In genomic region chr1:227787513-227788278, GRCh38 we compare ENCODE assay signal across 9 cellular contexts. TPM values are rescaled to one million over a fixed set of nuclear protein-coding genes. Genes with fewer than 3 reads are reported as not detected.
DNase-seq lines count a peak whose midpoint lies in the region; ATAC-seq and TF ChIP-seq lines count a peak whose summit lies in the region.
"Had no signal": no experiment of that assay in that cellular context is flagged by ENCODE, and none has a peak within 500 bp of the region (broad histone marks: within the 10 kb centered on the region; RNA-seq: fewer than 3 reads in every experiment).

No MANE protein-coding gene starts in this region.

- no peaks in the 10 kb centered on the region for H3K36me3 Mint-ChIP-seq in chondrocyte (ENCODE audit: low read depth)

- H3K4me3 Mint-ChIP-seq in chondrocyte (ENCODE audit: unreplicated experiment) = peak overlapping the region; percentile 72

- no peak for TF ChIP-seq CTCF in chondrocyte (IDR thresholded peaks at IDR 0.05)

- peak; percentile 92 for ATAC-seq in HG03354 (IDR thresholded peaks at IDR 0.05; ENCODE audit: poor library complexity, severe bottlenecking, unreplicated experiment)

- H3K27me3 Mint-ChIP-seq in chondrocyte (ENCODE audit: low read depth) = no peaks in the 10 kb centered on the region

- peaks cover 20% of the 10 kb centered on the region for H3K4me1 Mint-ChIP-seq in chondrocyte (ENCODE audit: low read depth)

- peak overlapping the region; percentile 36 for H3K27ac Mint-ChIP-seq in chondrocyte (ENCODE audit: unreplicated experiment)

- peak; percentile 63 for TF ChIP-seq POLR2A in GM19099 (IDR thresholded peaks at IDR 0.05; ENCODE audit: extremely low read depth, insufficient read length, low read depth)

- peak; percentile 69 to 85 for DNase-seq in AML-193 (lab: John Stamatoyannopoulos, UW)
- peak; percentile 86 to 95 for DNase-seq in NCI-H446 (lab: John Stamatoyannopoulos, UW)
- peak; percentile 83 to 93 for DNase-seq in activated CD4-positive, alpha-beta T cell treated with anti-CD3 and anti-CD28 coated beads for 24 hours (ENCODE audit: low read depth in 2 of 2)
- DNase-seq in chondrocyte (ENCODE audit: low spot score) = no peak
- DNase-seq in kidney tubule cell (ENCODE audit: low spot score) = peak; percentile 96
- DNase-seq in stimulated activated CD4-positive, alpha-beta T cell treated with anti-CD3 and anti-CD28 coated beads, Interleukin-1b, Interleukin-23, amount 100 ng/mL, for 24 hours (ENCODE audit: low read depth in 4 of 4, low spot score in 1 of 4) = peak; percentile 79 to 91 (median 86)

- H3K9me3 Mint-ChIP-seq in chondrocyte (ENCODE audit: low read depth) = no peaks in the 10 kb centered on the region

RNA-seq across cellular contexts. Expression of gene PRSS38, which starts 27.8 kb away (rescaled TPM):
- not detected in 3 replicates for total RNA-seq in chondrocyte
- total RNA-seq: T-helper 2 cell treated with Interferon-gamma antibody and Interleukin-4, amounts not matched to agents 100 ng/mL and 5 ng/mL, for 36 hours had no signal

RNA-seq across cellular contexts. Expression of gene SNAP47, which starts 52.5 kb away (rescaled TPM):
- total RNA-seq in chondrocyte = 22.5 to 30.9 TPM (median 23.5 TPM) in 3 replicates

RNA-seq across cellular contexts. Expression of gene JMJD4, which starts 52.6 kb away (rescaled TPM):
- total RNA-seq in chondrocyte = 15.0 to 24.2 TPM (median 17.8 TPM) in 3 replicates
